ENCODE assay signal across 9 cellular contexts in the genomic region with DNA sequence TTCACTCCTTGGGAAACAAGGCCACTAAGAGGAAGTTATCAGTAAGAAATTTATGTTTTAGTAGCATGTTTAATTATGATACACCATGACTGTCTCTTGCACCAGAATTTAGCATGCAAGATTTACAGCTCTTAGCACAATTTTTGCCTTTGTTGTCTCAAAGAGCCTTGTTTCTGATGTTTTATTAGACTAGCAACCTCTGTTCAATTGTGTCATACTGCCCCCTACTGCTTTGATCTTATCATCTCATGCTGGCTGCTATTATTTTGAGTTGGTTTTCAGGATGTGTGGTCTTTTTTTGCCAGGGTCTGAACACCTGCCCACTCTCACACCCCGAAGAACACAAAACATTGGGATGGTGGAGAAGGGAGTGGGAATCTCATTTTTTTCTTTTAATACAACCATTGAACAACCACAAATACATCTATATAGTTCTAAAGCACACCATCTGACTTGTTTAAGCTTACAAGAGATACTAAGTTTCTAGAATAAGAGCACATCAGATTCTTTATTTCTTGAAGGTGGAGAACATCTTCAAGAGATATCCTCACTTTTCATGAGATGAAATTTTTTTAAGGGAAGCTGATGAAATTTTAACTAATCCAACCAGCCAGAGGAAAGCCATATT.
DNase-seq lines count a peak whose midpoint lies in the region; ATAC-seq and TF ChIP-seq lines count a peak whose summit lies in the region.
"Had no signal": no experiment of that assay in that cellular context is flagged by ENCODE, and none has a peak within 500 bp of the region (broad histone marks: within the 10 kb centered on the region; RNA-seq: fewer than 3 reads in every experiment).

No MANE protein-coding gene starts in this region.

- H3K4me1 ChIP-seq in HCT116 (ENCODE audit: control insufficient read depth in 1 of 2, insufficient read depth in 2 of 2, low read length in 2 of 2) (peaks cover 9% of the 10 kb centered on the region in 2 experiments), liver (ENCODE audit: control insufficient read depth in 4 of 4, insufficient read depth in 4 of 4, low read length in 3 of 4) (no peaks in the 10 kb centered on the region)

- H3K9me3 ChIP-seq in HCT116 (ENCODE audit: control insufficient read depth in 1 of 2, insufficient read depth in 1 of 2, low read depth in 1 of 2, low read length in 2 of 2) (no peaks in the 10 kb centered on the region), liver (ENCODE audit: control insufficient read depth in 4 of 4, low read length in 3 of 4) (no peaks in the 10 kb centered on the region)

- H3K79me2 ChIP-seq in HCT116 (ENCODE audit: insufficient read depth, low read length): no peaks in the 10 kb centered on the region

- ATAC-seq in HCT116 (peak; percentile 75), GM21423 (IDR thresholded peaks at IDR 0.05; ENCODE audit: unreplicated experiment) (no peak), HG02884 (IDR thresholded peaks at IDR 0.05; ENCODE audit: unreplicated experiment) (no peak)
- ATAC-seq: T-cell had no signal

- H3K36me3 ChIP-seq in HCT116 (ENCODE audit: control insufficient read depth in 1 of 2, insufficient read depth in 2 of 2, low read length in 2 of 2): no peaks in the 10 kb centered on the region
- H3K36me3 ChIP-seq in brain microvascular endothelial cell (replicated peaks): no peaks in the 10 kb centered on the region
- no peaks in the 10 kb centered on the region for H3K36me3 ChIP-seq in liver (ENCODE audit: control insufficient read depth in 4 of 4, insufficient read depth in 3 of 4, low read depth in 1 of 4, low read length in 3 of 4)

- H3K27me3 ChIP-seq in HCT116 (ENCODE audit: insufficient read depth, low read length) (no peaks in the 10 kb centered on the region), brain microvascular endothelial cell (replicated peaks) (no peaks in the 10 kb centered on the region), liver (ENCODE audit: control insufficient read depth in 4 of 4, insufficient read depth in 4 of 4, low read length in 3 of 4) (no peaks in the 10 kb centered on the region)

- 51% methylated on average over 1 of the region's 1 CpG for WGBS in liver

- TF ChIP-seq CTCF in HCT116 (IDR thresholded peaks at IDR 0.05 in 2 of 3, conservative IDR thresholded peaks at IDR 0.05 in 1 of 3; ENCODE audit: borderline replicate concordance in 1 of 3, insufficient read depth in 1 of 3, low read depth in 2 of 3, low read length in 2 of 3) (peak; percentile 34 to 83 (median 70); a peak in 5 of 6 replicates), brain microvascular endothelial cell (IDR thresholded peaks at IDR 0.05; ENCODE audit: low read depth, low read length, missing control alignments) (peak; percentile 57), liver (IDR thresholded peaks at IDR 0.05; ENCODE audit: low read depth, low read length, missing input control) (peak; percentile 51)

- H3K27ac ChIP-seq in HCT116 (ENCODE audit: low read depth, low read length): no peak overlapping the region
- H3K27ac ChIP-seq in brain microvascular endothelial cell: no peak overlapping the region
- H3K27ac ChIP-seq in liver (ENCODE audit: low read depth in 1 of 2, low read length in 2 of 2): no peak overlapping the region

- H3K9me2 ChIP-seq in HCT116 (ENCODE audit: insufficient read depth): no peaks in the 10 kb centered on the region

- intact Hi-C loops in HCT116 (cut with micrococcal nuclease): loop anchor here (1.0 to 10.0 kb wide), 4 partner anchors 186 to 1725 kb away; no protein-coding TSS in a partner anchor

- RAD21 ChIA-PET in HCT116 (lab: Charles Lee; ENCODE audit: low non-redundant PET in 1 of 2, low total read pairs in 2 of 2, uncharacterized antibody in 2 of 2, unreplicated experiment in 2 of 2): interaction anchor here in 1 of 2 experiments (0.8 kb wide), 2 partner anchors 203 to 452 kb away, joined by 3 to 4 read pairs; no protein-coding TSS in a partner anchor

- H3K4me2 ChIP-seq in HCT116 (ENCODE audit: low read length): no peak overlapping the region

- H3K9ac ChIP-seq in HCT116 (ENCODE audit: low read length): no peak overlapping the region
- H3K9ac ChIP-seq in liver (ENCODE audit: low read depth in 1 of 2, low read length in 2 of 2): no peak overlapping the region

- H4K20me1 ChIP-seq in HCT116 (ENCODE audit: insufficient read depth): no peaks in the 10 kb centered on the region

- DNase-seq in D341Med (ENCODE audit: low spot score) (peak; percentile 50), HCT116 (ENCODE audit: low read depth, low spot score) (peak; percentile 28), NCI-H446 treated with DMSO at 0.1 percent for 48 hours (lab: John Stamatoyannopoulos, UW) (peak; percentile 9), brain microvascular endothelial cell (peak; percentile 38), SKM-1 (lab: John Stamatoyannopoulos, UW; ENCODE audit: unreplicated experiment) (no peak)

- TF ChIP-seq RAD21 in HCT116 (IDR thresholded peaks at IDR 0.05; ENCODE audit: low read depth): peak; percentile 70
- TF ChIP-seq RAD21 in liver (IDR thresholded peaks at IDR 0.05): peak; percentile 76

- no peak overlapping the region for H3K4me3 ChIP-seq in HCT116 (replicated peaks in 1 of 2; ENCODE audit: low read depth in 1 of 2, low read length in 2 of 2)
- H3K4me3 ChIP-seq in brain microvascular endothelial cell (ENCODE audit: low read depth, low read length): no peak overlapping the region
- H3K4me3 ChIP-seq in liver (ENCODE audit: low read depth in 1 of 3, low read length in 3 of 3): no peak overlapping the region

- in situ Hi-C loops in brain microvascular endothelial cell (cut with HindIII; ENCODE audit: low pct_ligation_motif_present, low sequenced_read_pairs): no loop called here

- no peak overlapping the region for H2AFZ ChIP-seq in HCT116 (ENCODE audit: low read depth, low read length, poor library complexity, severe bottlenecking)

- CTCF ChIA-PET in HCT116 (lab: Charles Lee): interaction anchor here (0.5 to 1.8 kb wide), 12 partner anchors 22 to 1592 kb away, joined by 3 to 11 read pairs (median 4); no protein-coding TSS in a partner anchor

- POLR2A ChIA-PET in HCT116 (lab: Charles Lee): no interaction called here

- BruUV-seq in HCT116 (replicated peaks; lab: Mats Ljungman, UMichigan): no TSS peak

- no peak for TF ChIP-seq POLR2A in HCT116 (IDR thresholded peaks at IDR 0.05; ENCODE audit: borderline replicate concordance, extremely low read depth, insufficient read depth, insufficient read length)

TF ChIP-seq in HCT116, 20 proteins besides CTCF, POLR2A, EP300 and RAD21 (continues in another document):
- no peak for TF ChIP-seq EGR1 (IDR thresholded peaks at IDR 0.05; ENCODE audit: low read depth)
- TF ChIP-seq, protein P1, sequence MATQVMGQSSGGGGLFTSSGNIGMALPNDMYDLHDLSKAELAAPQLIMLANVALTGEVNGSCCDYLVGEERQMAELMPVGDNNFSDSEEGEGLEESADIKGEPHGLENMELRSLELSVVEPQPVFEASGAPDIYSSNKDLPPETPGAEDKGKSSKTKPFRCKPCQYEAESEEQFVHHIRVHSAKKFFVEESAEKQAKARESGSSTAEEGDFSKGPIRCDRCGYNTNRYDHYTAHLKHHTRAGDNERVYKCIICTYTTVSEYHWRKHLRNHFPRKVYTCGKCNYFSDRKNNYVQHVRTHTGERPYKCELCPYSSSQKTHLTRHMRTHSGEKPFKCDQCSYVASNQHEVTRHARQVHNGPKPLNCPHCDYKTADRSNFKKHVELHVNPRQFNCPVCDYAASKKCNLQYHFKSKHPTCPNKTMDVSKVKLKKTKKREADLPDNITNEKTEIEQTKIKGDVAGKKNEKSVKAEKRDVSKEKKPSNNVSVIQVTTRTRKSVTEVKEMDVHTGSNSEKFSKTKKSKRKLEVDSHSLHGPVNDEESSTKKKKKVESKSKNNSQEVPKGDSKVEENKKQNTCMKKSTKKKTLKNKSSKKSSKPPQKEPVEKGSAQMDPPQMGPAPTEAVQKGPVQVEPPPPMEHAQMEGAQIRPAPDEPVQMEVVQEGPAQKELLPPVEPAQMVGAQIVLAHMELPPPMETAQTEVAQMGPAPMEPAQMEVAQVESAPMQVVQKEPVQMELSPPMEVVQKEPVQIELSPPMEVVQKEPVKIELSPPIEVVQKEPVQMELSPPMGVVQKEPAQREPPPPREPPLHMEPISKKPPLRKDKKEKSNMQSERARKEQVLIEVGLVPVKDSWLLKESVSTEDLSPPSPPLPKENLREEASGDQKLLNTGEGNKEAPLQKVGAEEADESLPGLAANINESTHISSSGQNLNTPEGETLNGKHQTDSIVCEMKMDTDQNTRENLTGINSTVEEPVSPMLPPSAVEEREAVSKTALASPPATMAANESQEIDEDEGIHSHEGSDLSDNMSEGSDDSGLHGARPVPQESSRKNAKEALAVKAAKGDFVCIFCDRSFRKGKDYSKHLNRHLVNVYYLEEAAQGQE (IDR thresholded peaks at IDR 0.05; ENCODE audit: low read depth): no peak

TF ChIP-seq in liver, 16 proteins besides CTCF, POLR2A, EP300 and RAD21:
- no peak for TF ChIP-seq RXRA (IDR thresholded peaks at IDR 0.05)
